Comparison of ENCODE assay signal across 8 cellular contexts in the genomic region with DNA sequence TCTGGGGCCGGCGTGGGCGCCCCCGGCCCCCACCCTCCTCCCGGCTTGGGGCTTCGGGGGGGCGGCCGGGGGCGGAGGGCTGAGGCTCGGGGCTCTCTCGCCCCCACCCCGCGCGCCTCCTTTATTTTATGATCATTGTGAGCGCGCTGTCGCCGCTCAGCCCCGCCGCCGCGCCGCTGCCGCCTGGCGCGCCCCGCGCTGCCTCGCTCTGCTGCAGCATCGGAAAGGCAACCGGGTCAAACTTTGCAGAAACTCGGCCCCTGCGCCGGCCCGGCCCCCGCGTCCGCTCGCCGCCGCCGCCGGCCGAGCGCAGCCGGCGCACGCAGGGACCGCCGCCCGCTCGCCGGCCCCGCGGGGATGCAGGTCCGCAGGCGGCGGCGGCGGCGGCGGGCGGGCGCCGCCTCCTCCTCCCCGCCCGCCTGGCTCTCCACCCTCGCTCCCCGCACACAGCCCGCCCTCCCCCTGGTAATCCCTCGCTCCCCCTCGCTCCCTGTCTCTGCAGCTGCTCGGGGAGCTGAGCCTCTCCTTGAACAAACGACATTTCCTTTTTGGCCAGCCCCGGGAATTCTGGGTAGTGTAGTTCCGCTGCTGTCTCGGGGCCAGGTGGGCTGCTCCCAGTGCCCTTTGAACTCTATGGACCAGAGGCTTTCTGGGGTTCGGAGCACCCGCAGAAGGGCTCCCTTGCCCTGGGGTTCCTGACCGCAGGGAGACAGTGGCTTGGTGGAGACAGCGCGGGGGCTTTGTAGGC. TPM values are rescaled to one million over a fixed set of nuclear protein-coding genes. Genes with fewer than 3 reads are reported as not detected.
DNase-seq lines count a peak whose midpoint lies in the region; FAIRE-seq and TF ChIP-seq lines count a peak whose summit lies in the region.

No MANE protein-coding gene starts in this region.

- peak overlapping the region; percentile 62 for H3K4me3 ChIP-seq in adipocyte (ENCODE audit: low read length)
- peak overlapping the region; percentile 98 for H3K4me3 ChIP-seq in cardiac muscle cell
- H3K4me3 ChIP-seq in ovary = peak overlapping the region; percentile 44

- peak; percentile 73 for FAIRE-seq in GM18507 (lab: Jason Lieb, UNC)
- no peak for FAIRE-seq in urothelium cell line (lab: Jason Lieb, UNC)

- no peaks in the 10 kb centered on the region for H3K36me3 ChIP-seq in adipocyte (ENCODE audit: control insufficient read depth, insufficient read depth, low read length, severe bottlenecking)
- H3K36me3 ChIP-seq in cardiac muscle cell = no peaks in the 10 kb centered on the region
- H3K36me3 ChIP-seq in ovary = no peaks in the 10 kb centered on the region

- WGBS in ovary, 3 donors = 1 to 8% (median 1%) methylated on average over 10 to 82 of the region's 82 CpGs

- H3K27ac ChIP-seq in 22Rv1 (peak overlapping the region; percentile 18; the same call in 1 of the 2 replicates), cardiac muscle cell (peak overlapping the region; percentile 92), ovary (no peak overlapping the region)

- H3K27me3 ChIP-seq in adipocyte (replicated peaks; ENCODE audit: control insufficient read depth, insufficient read depth, low read length) (peaks cover 36% of the 10 kb centered on the region), cardiac muscle cell (no peaks in the 10 kb centered on the region), ovary (no peaks in the 10 kb centered on the region)

- H3K9me3 ChIP-seq in adipocyte (ENCODE audit: control insufficient read depth, low read length) = no peaks in the 10 kb centered on the region
- no peaks in the 10 kb centered on the region for H3K9me3 ChIP-seq in cardiac muscle cell (ENCODE audit: low read depth)
- H3K9me3 ChIP-seq in ovary = no peaks in the 10 kb centered on the region

- peak; percentile 73 for DNase-seq in GM18507 (ENCODE audit: extremely low spot score, insufficient read length, low read depth)
- DNase-seq in NCI-H1105 treated with DMSO at 0.1 percent for 48 hours (lab: John Stamatoyannopoulos, UW) = peak; percentile 76
- peak; percentile 66 to 72 for DNase-seq in SW 1271 (lab: John Stamatoyannopoulos, UW)
- peak; percentile 93 for DNase-seq in adipocyte (ENCODE audit: low read depth)
- DNase-seq in cardiac muscle cell (ENCODE audit: low read depth in 1 of 2, low spot score in 1 of 2) = peak; percentile 87 to 89
- peak; percentile 67 to 75 (median 73) for DNase-seq in ovary
- DNase-seq in urothelium cell line (ENCODE audit: low spot score) = peak; percentile 94

- peak overlapping the region; percentile 34 for H3K9ac ChIP-seq in adipocyte (ENCODE audit: low read length)

- intact Hi-C loops in ovary (cut with DNase I) = no loop called here

- no peak for TF ChIP-seq EP300 in ovary (IDR thresholded peaks at IDR 0.05)

- H3K4me1 ChIP-seq in adipocyte (ENCODE audit: control insufficient read depth, insufficient read depth, low read length) = peaks cover 4% of the 10 kb centered on the region
- peaks cover 45% of the 10 kb centered on the region for H3K4me1 ChIP-seq in cardiac muscle cell (ENCODE audit: low read depth)
- no peaks in the 10 kb centered on the region for H3K4me1 ChIP-seq in ovary (ENCODE audit: insufficient read depth)

- TF ChIP-seq CTCF in 22Rv1 (IDR thresholded peaks at IDR 0.05) (no peak; the same call in 1 of the 2 replicates), cardiac muscle cell (IDR thresholded peaks at IDR 0.05; ENCODE audit: low read depth, low read length) (no peak), ovary (IDR thresholded peaks at IDR 0.05) (no peak)

- TF ChIP-seq POLR2A in ovary (IDR thresholded peaks at IDR 0.05) = no peak

RNA-seq across cellular contexts. Expression of a gene that starts 1.5 kb away (rescaled TPM):
- total RNA-seq in cardiac muscle cell (39.6 and 42.6 TPM in 2 replicates), ovary (1 to 10 TPM in 5 of 7 donors, under 1 TPM in 2; 0.60 to 2.9 (median 1.6) TPM)
- polyA plus RNA-seq in cardiac muscle cell (21.5 and 29.5 TPM in 2 replicates), ovary (1 to 10 TPM; 3.5 to 9.4 TPM)

RNA-seq across cellular contexts. Expression of a gene that starts 11.7 kb away (rescaled TPM):
- total RNA-seq in cardiac muscle cell = 50.3 and 52.5 TPM in 2 replicates
- polyA plus RNA-seq in cardiac muscle cell = 36.9 and 42.5 TPM in 2 replicates
- 10 to 100 TPM in 4 of 7 donors, 1 to 10 TPM in 3; 7.6 to 12.0 (median 11.0) TPM for total RNA-seq in ovary
- polyA plus RNA-seq in ovary = 10 to 100 TPM in 1 of 2 donors, 1 to 10 TPM in 1; 3.6 to 11.8 TPM

Comparison
In these comparisons a context has a peak if more than half of its experiments do, and no peak if none do; other contexts are left out.
1. H3K27ac ChIP-seq: peak in 22Rv1 (single experiment) and cardiac muscle cell (single experiment); none in ovary (0 of 2).
2. H3K4me3 ChIP-seq: peak in every context shown above with its lines; median percentile 98 in cardiac muscle cell; 62 in adipocyte; 44 in ovary.
3. RNA of a gene that starts 1.5 kb away (total RNA-seq): 39.6 to 42.6 TPM in cardiac muscle cell; 0.60 to 2.9 TPM in ovary; every median in the first group is over 10 times any median in the second.
4. Peak in every context shown above with its lines, with median percentiles within 50 percentile points of each other: DNase-seq.